25 cellular contexts compared by ENCODE assay signal in genomic region chr4:111231281-111231680, GRCh38.
DNase-seq lines count a peak whose midpoint lies in the region; FAIRE-seq and TF ChIP-seq lines count a peak whose summit lies in the region.
"Had no signal": no experiment of that assay in that cellular context is flagged by ENCODE, and none has a peak within 500 bp of the region (broad histone marks: within the 10 kb centered on the region; RNA-seq: fewer than 3 reads in every experiment).

No MANE protein-coding gene starts in this region.

- H3K9ac ChIP-seq in astrocyte (ENCODE audit: low read length) = no peak overlapping the region
- H3K9ac ChIP-seq: BLaER1 treated with 17β-estradiol and CSF1 and Interleukin-3, amounts not matched to agents 10 nM and 100 nM had no signal

- H3K27ac Mint-ChIP-seq in astrocyte (ENCODE audit: unreplicated experiment) = peak overlapping the region; percentile 60
- H3K27ac Mint-ChIP-seq: B cell; CD4-positive, alpha-beta T cell; CD8-positive, alpha-beta T cell had no signal

- no peaks in the 10 kb centered on the region for H3K36me3 ChIP-seq in astrocyte (ENCODE audit: insufficient read depth, low read length)
- H3K36me3 ChIP-seq in effector memory CD4-positive, alpha-beta T cell (ENCODE audit: control insufficient read depth, insufficient read depth, low read length) = no peaks in the 10 kb centered on the region
- H3K36me3 ChIP-seq: BLaER1 treated with 17β-estradiol and CSF1 and Interleukin-3, amounts not matched to agents 10 nM and 100 nM had no signal

- no peak overlapping the region for H3K4me3 ChIP-seq in astrocyte (ENCODE audit: insufficient read depth, low read depth, low read length)
- no peak overlapping the region for H3K4me3 ChIP-seq in effector memory CD4-positive, alpha-beta T cell (ENCODE audit: insufficient read depth, low read depth, low read length, poor library complexity, severe bottlenecking)
- H3K4me3 ChIP-seq: A549; BLaER1 treated with 17β-estradiol and CSF1 and Interleukin-3, amounts not matched to agents 10 nM and 100 nM had no signal

- H3K27me3 ChIP-seq in astrocyte (ENCODE audit: insufficient read depth, low read length) = no peaks in the 10 kb centered on the region
- no peaks in the 10 kb centered on the region for H3K27me3 ChIP-seq in effector memory CD4-positive, alpha-beta T cell (replicated peaks; ENCODE audit: control insufficient read depth, insufficient read depth, low read length, poor library complexity, severe bottlenecking)
- H3K27me3 ChIP-seq: BLaER1 treated with 17β-estradiol and CSF1 and Interleukin-3, amounts not matched to agents 10 nM and 100 nM had no signal

- no peaks in the 10 kb centered on the region for H3K9me3 ChIP-seq in astrocyte (ENCODE audit: insufficient read depth, low read depth, low read length)
- H3K9me3 ChIP-seq in effector memory CD4-positive, alpha-beta T cell (ENCODE audit: control insufficient read depth, low read length) = no peaks in the 10 kb centered on the region
- H3K9me3 ChIP-seq: A549; BLaER1 treated with 17β-estradiol and CSF1 and Interleukin-3, amounts not matched to agents 10 nM and 100 nM; Caco-2 had no signal

- no peaks in the 10 kb centered on the region for H3K27me3 Mint-ChIP-seq in astrocyte (ENCODE audit: low read depth, unreplicated experiment)
- H3K27me3 Mint-ChIP-seq: B cell; CD4-positive, alpha-beta T cell had no signal

- H3K27ac ChIP-seq in astrocyte (ENCODE audit: low read depth, low read length) = no peak overlapping the region
- H3K27ac ChIP-seq in effector memory CD4-positive, alpha-beta T cell (ENCODE audit: insufficient read depth, low read length, poor library complexity, severe bottlenecking) = no peak overlapping the region
- H3K27ac ChIP-seq: 22Rv1; A549; BLaER1 treated with 17β-estradiol and CSF1 and Interleukin-3, amounts not matched to agents 10 nM and 100 nM; C4-2B had no signal

- no peak overlapping the region for H3K4me3 Mint-ChIP-seq in astrocyte (ENCODE audit: unreplicated experiment)
- H3K4me3 Mint-ChIP-seq: B cell; CD4-positive, alpha-beta T cell; CD8-positive, alpha-beta T cell had no signal

- FAIRE-seq in astrocyte (lab: Jason Lieb, UNC) = peak; percentile 43
- FAIRE-seq: A549, D721Med, G401.6, GM12891, GM19239 had no signal

- in situ Hi-C loops in KBM-7 (cut with MboI; ENCODE audit: low pct_unique_long_range_greater_than_20kb, low sequenced_read_pairs) = no loop called here

- no peak overlapping the region for H2AFZ ChIP-seq in astrocyte (ENCODE audit: low read depth, low read length)

- no peaks in the 10 kb centered on the region for H4K20me1 ChIP-seq in astrocyte (ENCODE audit: insufficient read depth, low read length)
- H4K20me1 ChIP-seq: BLaER1 treated with 17β-estradiol and CSF1 and Interleukin-3, amounts not matched to agents 10 nM and 100 nM had no signal

- H3K9me3 Mint-ChIP-seq in astrocyte (ENCODE audit: unreplicated experiment) = peaks cover 6% of the 10 kb centered on the region

- no peaks in the 10 kb centered on the region for H3K36me3 Mint-ChIP-seq in astrocyte (ENCODE audit: low read depth, unreplicated experiment)
- H3K36me3 Mint-ChIP-seq: CD8-positive, alpha-beta T cell had no signal

- peaks cover 27% of the 10 kb centered on the region for H3K4me1 Mint-ChIP-seq in astrocyte (ENCODE audit: low read depth, unreplicated experiment)
- H3K4me1 Mint-ChIP-seq: B cell had no signal

- TF ChIP-seq CTCF in astrocyte (IDR thresholded peaks at IDR 0.05; ENCODE audit: insufficient read depth, low read depth, low read length) = no peak

- DNase-seq in ELR (ENCODE audit: low read depth) = peak; percentile 10
- peak; percentile 61 for DNase-seq in M059J (ENCODE audit: low read depth)
- DNase-seq in astrocyte (ENCODE audit: low read depth) = peak; percentile 44
- DNase-seq in iris pigment epithelial cell (ENCODE audit: low read depth) = peak; percentile 17
- DNase-seq in effector memory CD4-positive, alpha-beta T cell = no peak
- no peak for DNase-seq in activated CD4-positive, alpha-beta T cell treated with anti-CD3 and anti-CD28 coated beads for 1 hour
- no peak for DNase-seq in KBM-7
- no peak for DNase-seq in activated T-cell treated with anti-CD3 and anti-CD28 coated beads for 4 hours
- DNase-seq: AML-193; Caco-2; Calu3; CD4-positive, alpha-beta T cell; CD8-positive, alpha-beta T cell; DND-41; EL; GF-D8 had no signal

- no peaks in the 10 kb centered on the region for H3K79me2 ChIP-seq in astrocyte (ENCODE audit: insufficient read depth, low read length)

- peaks cover 10% of the 10 kb centered on the region for H3K4me1 ChIP-seq in astrocyte (ENCODE audit: insufficient read depth, low read length)
- no peaks in the 10 kb centered on the region for H3K4me1 ChIP-seq in effector memory CD4-positive, alpha-beta T cell (ENCODE audit: control insufficient read depth, insufficient read depth, low read length, poor library complexity, severe bottlenecking)
- H3K4me1 ChIP-seq: A549; BLaER1 treated with 17β-estradiol and CSF1 and Interleukin-3, amounts not matched to agents 10 nM and 100 nM; Caco-2 had no signal

- H3K4me2 ChIP-seq in astrocyte (ENCODE audit: low read length) = peak overlapping the region; percentile 32
- H3K4me2 ChIP-seq: A549; BLaER1 treated with 17β-estradiol and CSF1 and Interleukin-3, amounts not matched to agents 10 nM and 100 nM had no signal

Comparison
In these comparisons a context has a peak if more than half of its experiments do, and no peak if none do; other contexts are left out.
1. DNase-seq: peak in ELR (single experiment), M059J (single experiment), astrocyte (single experiment) and iris pigment epithelial cell (single experiment); none in effector memory CD4-positive, alpha-beta T cell (0 of 3), activated CD4-positive, alpha-beta T cell treated with anti-CD3 and anti-CD28 coated beads for 1 hour (single experiment), KBM-7 (single experiment) and activated T-cell treated with anti-CD3 and anti-CD28 coated beads for 4 hours (single experiment).